In the genomic region with DNA sequence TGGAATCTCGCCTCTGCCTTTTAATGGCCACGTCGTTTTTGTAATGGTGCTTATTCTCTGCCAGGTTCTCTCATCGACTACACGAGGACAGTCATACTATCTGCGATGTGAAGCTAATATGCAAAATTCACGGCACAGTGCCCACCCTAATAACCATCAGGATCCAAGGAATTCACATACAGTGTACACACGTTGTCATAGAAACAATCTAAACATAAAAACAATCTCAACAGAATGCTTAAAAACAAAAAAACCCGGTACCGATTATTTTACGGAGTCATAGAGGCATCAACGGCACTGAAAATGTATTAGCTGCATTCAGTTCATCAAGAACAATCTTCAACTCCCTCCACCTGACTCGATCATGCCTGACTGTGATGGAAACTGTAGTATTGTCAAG, we compare ENCODE assay signal across 8 cellular contexts. TPM values are rescaled to one million over a fixed set of nuclear protein-coding genes. Genes with fewer than 3 reads are reported as not detected.
DNase-seq lines count a peak whose midpoint lies in the region; ATAC-seq and TF ChIP-seq lines count a peak whose summit lies in the region.

No MANE protein-coding gene starts in this region.

- TF ChIP-seq CTCF in AG04449 (IDR thresholded peaks at IDR 0.05; ENCODE audit: insufficient read depth, low read length, missing control alignments) (no peak), body of pancreas (IDR thresholded peaks at IDR 0.05) (no peak), left lung (IDR thresholded peaks at IDR 0.05) (no peak), tibial nerve (IDR thresholded peaks at IDR 0.05) (no peak), GM13976 (IDR thresholded peaks at IDR 0.05; ENCODE audit: borderline replicate concordance, control extremely low read depth, extremely low read depth, insufficient read depth, missing control alignments) (no peak)

- in situ Hi-C loops in GM13976 (cut with MboI; ENCODE audit: low sequenced_read_pairs, unreplicated experiment): loop anchor here (25.0 kb wide), 1 partner anchor 502 kb away; no protein-coding TSS in a partner anchor

- H3K36me3 ChIP-seq in body of pancreas (replicated peaks in 1 of 2; ENCODE audit: insufficient read depth in 1 of 2, low read depth in 2 of 2): peaks cover 0 to 2% of the 10 kb centered on the region in 2 donors
- H3K36me3 ChIP-seq in left lung: peaks cover 0 to 12% of the 10 kb centered on the region in 2 donors
- H3K36me3 ChIP-seq in tibial nerve: peaks cover 0 to 14% (median 0%) of the 10 kb centered on the region in 3 donors

- H3K27ac Mint-ChIP-seq in IgD-negative memory B cell: peak overlapping the region; percentile 99 to 100 (median 100)

- H3K27ac ChIP-seq in body of pancreas (peak overlapping the region; percentile 64 to 92 (median 78)), left lung (peak overlapping the region; percentile 84 to 89), tibial nerve (peak overlapping the region; percentile 80 to 92 (median 86))

- H3K4me1 Mint-ChIP-seq in IgD-negative memory B cell: peaks cover 11 to 16% (median 15%) of the 10 kb centered on the region in 3 donors

- intact Hi-C loops in body of pancreas (cut with DNase I): loop anchor here (5.0 kb wide), 1 partner anchor 202 kb away; no protein-coding TSS in a partner anchor
- intact Hi-C loops in left lung (cut with DNase I): no loop called here

- DNase-seq in AG04449 (ENCODE audit: low read depth, low spot score): no peak
- no peak for DNase-seq in body of pancreas
- DNase-seq in left lung: no peak
- DNase-seq in tibial nerve (ENCODE audit: low spot score in 2 of 2): no peak
- DNase-seq in GM13976 (ENCODE audit: low spot score): no peak
- DNase-seq in SHP77 (lab: John Stamatoyannopoulos, UW): no peak

- H3K27me3 ChIP-seq in body of pancreas (no peaks in the 10 kb centered on the region), left lung (peaks cover 0 to 26% of the 10 kb centered on the region in 2 donors), tibial nerve (peaks cover 0 to 5% of the 10 kb centered on the region in 2 donors)

- H3K9me3 ChIP-seq in body of pancreas: no peaks in the 10 kb centered on the region
- peaks cover 0 to 5% of the 10 kb centered on the region in 2 donors for H3K9me3 ChIP-seq in left lung
- peaks cover 0 to 9% (median 0%) of the 10 kb centered on the region in 4 donors for H3K9me3 ChIP-seq in tibial nerve

- peaks cover 13% of the 10 kb centered on the region for H3K4me1 ChIP-seq in body of pancreas
- H3K4me1 ChIP-seq in left lung: peaks cover 0 to 17% of the 10 kb centered on the region in 2 donors
- peaks cover 0 to 25% (median 3%) of the 10 kb centered on the region in 4 donors for H3K4me1 ChIP-seq in tibial nerve

- TF ChIP-seq EP300 in tibial nerve (IDR thresholded peaks at IDR 0.05): no peak

- H3K9me3 Mint-ChIP-seq in IgD-negative memory B cell: peaks cover 2 to 4% (median 2%) of the 10 kb centered on the region in 3 donors

- H3K27me3 Mint-ChIP-seq in IgD-negative memory B cell: peaks cover 4% of the 10 kb centered on the region

- 2 to 5% methylated on average over 13 of the region's 13 CpGs for WGBS in body of pancreas, 2 donors
- WGBS in tibial nerve, 2 donors: 8% methylated on average over 13 of the region's 13 CpGs

- H3K4me3 ChIP-seq in AG04449 (ENCODE audit: low read depth, low read length): peak overlapping the region; percentile 85
- peak overlapping the region; percentile 32 to 60 for H3K4me3 ChIP-seq in body of pancreas
- H3K4me3 ChIP-seq in left lung: peak overlapping the region; percentile 57 to 63
- peak overlapping the region; percentile 42 to 69 (median 60) for H3K4me3 ChIP-seq in tibial nerve

- peak overlapping the region; percentile 97 to 100 (median 98) for H3K4me3 Mint-ChIP-seq in IgD-negative memory B cell

- peaks cover 3% of the 10 kb centered on the region for H3K36me3 Mint-ChIP-seq in IgD-negative memory B cell

- CTCF ChIA-PET in AG04449 (lab: Yijun Ruan, JAX): interaction anchor here (0.8 to 5.6 kb wide), 14 partner anchors 10 to 724 kb away, joined by 3 to 124 read pairs (median 6); a partner anchor contains a TSS

- ATAC-seq in GM18909 (IDR thresholded peaks at IDR 0.05; ENCODE audit: poor library complexity, unreplicated experiment) (peak; percentile 5), body of pancreas (peak; percentile 1), left lung (peak; percentile 1)

- POLR2A ChIA-PET in AG04449 (lab: Yijun Ruan, JAX): no interaction called here

- TF ChIP-seq POLR2A in body of pancreas (IDR thresholded peaks at IDR 0.05) (no peak), tibial nerve (IDR thresholded peaks at IDR 0.05) (no peak)

RNA-seq across cellular contexts. Expression of a gene that starts 0.7 kb away (rescaled TPM):
- polyA plus RNA-seq in IgD-negative memory B cell: 59.7 TPM
- total RNA-seq in body of pancreas (1 to 10 TPM; 4.6 to 9.9 TPM), left lung (10 to 100 TPM; 37.7 to 48.0 TPM), tibial nerve (10 to 100 TPM in 3 of 4 donors, 1 to 10 TPM in 1; 4.2 to 21.8 (median 16.0) TPM)

RNA-seq across cellular contexts. Expression of a gene that starts 59.8 kb away (rescaled TPM):
- not detected for polyA plus RNA-seq in IgD-negative memory B cell
- 10 to 100 TPM in 1 of 2 donors, 1 to 10 TPM in 1; 1.0 to 11.9 TPM for total RNA-seq in body of pancreas
- under 1 TPM; 0.16 to 0.93 TPM for total RNA-seq in left lung
- total RNA-seq in tibial nerve: under 1 TPM; 0.30 to 0.78 (median 0.53) TPM
